Comparison of ENCODE assay signal across 26 cellular contexts in the genomic region with DNA sequence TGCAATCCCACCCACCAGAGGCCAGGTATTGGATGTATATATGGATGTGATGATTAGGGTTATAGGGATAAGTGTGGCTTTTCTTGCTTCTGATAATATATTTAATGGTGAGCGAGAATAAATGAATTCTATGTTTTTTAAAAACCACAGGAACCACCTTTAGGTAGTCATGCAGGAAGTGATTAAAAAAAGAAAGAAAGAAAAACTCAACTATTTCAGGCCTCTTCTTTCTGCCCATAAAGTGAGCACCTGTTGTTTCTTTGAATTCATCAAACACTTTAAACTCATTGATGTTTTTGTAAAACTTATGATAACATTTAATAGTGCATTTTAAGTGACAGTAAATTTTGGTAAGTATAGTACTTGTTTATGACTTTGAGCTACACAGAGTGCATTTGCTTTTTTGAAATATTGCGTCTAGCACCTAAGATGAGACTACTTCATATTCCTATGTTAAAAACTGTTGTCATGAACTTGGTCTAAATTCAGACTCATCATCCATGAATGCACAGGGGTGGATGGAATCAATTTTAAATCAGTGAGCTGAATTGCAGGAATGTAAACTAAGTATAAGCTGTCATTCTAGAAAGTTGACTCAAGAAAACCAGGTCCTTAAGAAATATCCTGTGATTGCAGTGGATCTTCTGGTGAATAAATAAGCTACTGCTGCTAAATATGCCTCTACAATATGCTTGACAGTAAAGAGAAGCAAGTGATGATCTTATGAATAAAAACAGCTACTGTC.
DNase-seq lines count a peak whose midpoint lies in the region; TF ChIP-seq lines count a peak whose summit lies in the region.
"Had no signal": no experiment of that assay in that cellular context is flagged by ENCODE, and none has a peak within 500 bp of the region (broad histone marks: within the 10 kb centered on the region; RNA-seq: fewer than 3 reads in every experiment).

No MANE protein-coding gene starts in this region.

- H3K27me3 ChIP-seq in Loucy (ENCODE audit: insufficient read depth, low read length, poor library complexity, severe bottlenecking) (no peaks in the 10 kb centered on the region), SJCRH30 (no peaks in the 10 kb centered on the region)
- H3K27me3 ChIP-seq: adrenal gland, brain microvascular endothelial cell, dorsolateral prefrontal cortex, esophagus muscularis mucosa, left lung had no signal

- no peak overlapping the region for H2AFZ ChIP-seq in Loucy (ENCODE audit: low read length)
- H2AFZ ChIP-seq: PC-9 had no signal

- no peaks in the 10 kb centered on the region for H3K79me2 ChIP-seq in Loucy (ENCODE audit: insufficient read depth, low read length)

- H3K4me3 ChIP-seq in Loucy (ENCODE audit: low read length, poor library complexity, severe bottlenecking) (no peak overlapping the region), SJCRH30 (no peak overlapping the region)
- H3K4me3 ChIP-seq: adrenal gland, dorsolateral prefrontal cortex, esophagus muscularis mucosa, left lung, PC-9, skin epidermis had no signal

- no peaks in the 10 kb centered on the region for H4K20me1 ChIP-seq in Loucy (ENCODE audit: insufficient read depth, low read length, poor library complexity, severe bottlenecking)

- H3K4me2 ChIP-seq in Loucy (ENCODE audit: low read depth, low read length, poor library complexity, severe bottlenecking), result peak overlapping the region; percentile 50
- H3K4me2 ChIP-seq: PC-9 had no signal

- peaks cover 14% of the 10 kb centered on the region for H3K4me1 ChIP-seq in Loucy (ENCODE audit: insufficient read depth, low read length, poor library complexity, severe bottlenecking)
- no peaks in the 10 kb centered on the region for H3K4me1 ChIP-seq in SJCRH30
- H3K4me1 ChIP-seq: adrenal gland, esophagus muscularis mucosa, left lung had no signal

- H3F3A ChIP-seq in Loucy (ENCODE audit: low read depth), result no peaks in the 10 kb centered on the region

- H3K9me2 ChIP-seq in Loucy (replicated peaks; ENCODE audit: low read depth, low read length), result no peaks in the 10 kb centered on the region

- H3K36me3 ChIP-seq in Loucy (ENCODE audit: insufficient read depth, low read length), result no peaks in the 10 kb centered on the region
- no peaks in the 10 kb centered on the region for H3K36me3 ChIP-seq in SJCRH30
- H3K36me3 ChIP-seq: adrenal gland, brain microvascular endothelial cell, esophagus muscularis mucosa, left lung had no signal

- TF ChIP-seq CTCF in Loucy (conservative IDR thresholded peaks at IDR 0.05; ENCODE audit: low read length), result no peak

- H3K9me3 ChIP-seq in Loucy (ENCODE audit: insufficient read depth, low read depth, low read length) (no peaks in the 10 kb centered on the region), SJCRH30 (replicated peaks) (no peaks in the 10 kb centered on the region)
- H3K9me3 ChIP-seq: adrenal gland, esophagus muscularis mucosa, left lung had no signal

- no peak overlapping the region for H3K9ac ChIP-seq in Loucy (ENCODE audit: low read depth, low read length, poor library complexity, severe bottlenecking)

- no peak overlapping the region for H3K27ac ChIP-seq in SJCRH30
- H3K27ac ChIP-seq: adrenal gland, brain microvascular endothelial cell, dorsolateral prefrontal cortex, esophagus muscularis mucosa, left lung, PC-9, skin epidermis had no signal

- DNase-seq in EL (peak; percentile 14), fibroblast of peridontal ligament (ENCODE audit: extremely low read depth) (peak; percentile 89), SJCRH30 (no peak), kidney glomerular epithelial cell (lab: John Stamatoyannopoulos, UW) (no peak), KBM-7 (no peak), SIG-M5 treated with dmso at 0.1 percent for 504 hours (lab: John Stamatoyannopoulos, UW; ENCODE audit: unreplicated experiment) (no peak)
- DNase-seq: activated CD4-positive, alpha-beta T cell treated with anti-CD3 and anti-CD28 coated beads, Interleukin-2, amount 50 U/mL, for 48 hours; activated CD4-positive, CD25-positive, alpha-beta regulatory T cell treated with anti-CD3 and anti-CD28 coated beads, Interleukin-2, amount 50 U/mL, for 72 hours; activated naive CD4-positive, alpha-beta T cell treated with anti-CD3 and anti-CD28 coated beads for 36 hours; adrenal gland; brain microvascular endothelial cell; CD8-positive, alpha-beta T cell; cerebellar nuclear complex; dorsolateral prefrontal cortex; left lung; NCI-H1417; NCI-H2081; NCI-H2227 treated with DMSO at 0.1 percent for 48 hours; NCI-H526; nephron progenitor cell; PC-9; substantia nigra; T-helper 2 cell had no signal

- in situ Hi-C loops in KBM-7 (cut with MboI; ENCODE audit: low pct_unique_long_range_greater_than_20kb, low sequenced_read_pairs), result no loop called here

Comparison
In these comparisons a context has a peak if more than half of its experiments do, and no peak if none do; other contexts are left out.
1. DNase-seq: peak in EL (single experiment) and fibroblast of peridontal ligament (single experiment); none in SJCRH30 (0 of 2), kidney glomerular epithelial cell (single experiment), KBM-7 (single experiment) and SIG-M5 treated with dmso at 0.1 percent for 504 hours (single experiment).